Comparison of ENCODE assay signal across 9 cellular contexts in the genomic region with DNA sequence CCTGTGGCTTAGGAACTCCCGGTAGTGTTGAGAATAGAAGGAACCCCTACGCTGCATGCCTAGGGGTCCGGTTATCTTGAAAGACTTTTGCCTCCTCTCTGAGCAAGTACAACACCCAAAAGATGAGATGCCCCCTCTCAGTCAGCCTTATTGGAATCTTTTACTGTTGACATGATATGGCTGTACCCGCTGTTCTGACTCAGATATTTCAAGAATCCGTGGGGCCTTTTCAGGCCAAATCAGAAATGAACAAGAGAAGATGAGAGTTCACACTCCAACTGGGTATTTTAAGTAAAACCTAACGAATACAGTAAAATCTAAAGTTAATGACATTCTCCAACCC.
DNase-seq lines count a peak whose midpoint lies in the region; ATAC-seq and TF ChIP-seq lines count a peak whose summit lies in the region.
"Had no signal": no experiment of that assay in that cellular context is flagged by ENCODE, and none has a peak within 500 bp of the region (broad histone marks: within the 10 kb centered on the region; RNA-seq: fewer than 3 reads in every experiment).

No MANE protein-coding gene starts in this region.

- peaks cover 33% of the 10 kb centered on the region for H3K4me1 Mint-ChIP-seq in activated CD4-positive, alpha-beta T cell treated with anti-CD3 and anti-CD28 coated beads for 36 hours
- peaks cover 33% of the 10 kb centered on the region for H3K4me1 Mint-ChIP-seq in stimulated activated memory B cell treated with anti-CD40 and anti-IgM and Interleukin-4, amounts not matched to agents 10 μg/mL and 1 μg/mL and 100 μg/mL, for 72 hours

- peak overlapping the region; percentile 57 for H3K4me3 ChIP-seq in OCI-LY1 (ENCODE audit: low read depth, low read length, poor library complexity, severe bottlenecking)
- peak overlapping the region; percentile 9 to 46 (median 34) for H3K4me3 ChIP-seq in esophagus muscularis mucosa

- H3K9me2 ChIP-seq in OCI-LY1 (ENCODE audit: low read depth, low read length) = no peaks in the 10 kb centered on the region
- H3K9me2 ChIP-seq: SK-N-SH had no signal

- peaks cover 18% of the 10 kb centered on the region for H3K27me3 Mint-ChIP-seq in activated CD4-positive, alpha-beta T cell treated with anti-CD3 and anti-CD28 coated beads for 36 hours
- no peaks in the 10 kb centered on the region for H3K27me3 Mint-ChIP-seq in stimulated activated memory B cell treated with anti-CD40 and anti-IgM and Interleukin-4, amounts not matched to agents 10 μg/mL and 1 μg/mL and 100 μg/mL, for 72 hours

- no peaks in the 10 kb centered on the region for H4K20me1 ChIP-seq in OCI-LY1 (ENCODE audit: insufficient read depth, low read length)

- no peaks in the 10 kb centered on the region; the same call in 1 of the 2 replicates for H3K36me3 ChIP-seq in OCI-LY1 (ENCODE audit: insufficient read depth, low read length)
- H3K36me3 ChIP-seq in esophagus muscularis mucosa = no peaks in the 10 kb centered on the region

- POLR2A ChIA-PET in activated CD4-positive, alpha-beta T cell treated with anti-CD3 and anti-CD28 coated beads for 36 hours (lab: Charles Lee) = interaction anchor here (0.7 to 1.5 kb wide), 4 partner anchors 12 to 280 kb away, joined by 3 to 26 read pairs (median 3); no protein-coding TSS in a partner anchor

- H3K4me2 ChIP-seq in OCI-LY1 (ENCODE audit: low read length) = peak overlapping the region; percentile 89
- H3K4me2 ChIP-seq: SK-N-SH had no signal

- no peaks in the 10 kb centered on the region for H3K79me2 ChIP-seq in OCI-LY1 (ENCODE audit: insufficient read depth, low read length)

- peaks cover 2% of the 10 kb centered on the region for H3K9me3 Mint-ChIP-seq in activated CD4-positive, alpha-beta T cell treated with anti-CD3 and anti-CD28 coated beads for 36 hours (ENCODE audit: low read depth)
- peaks cover 3% of the 10 kb centered on the region for H3K9me3 Mint-ChIP-seq in stimulated activated memory B cell treated with anti-CD40 and anti-IgM and Interleukin-4, amounts not matched to agents 10 μg/mL and 1 μg/mL and 100 μg/mL, for 72 hours

- H3K9me3 ChIP-seq in OCI-LY1 (ENCODE audit: low read length) (no peaks in the 10 kb centered on the region), esophagus muscularis mucosa (peaks cover 0 to 2% (median 0%) of the 10 kb centered on the region in 4 donors)
- H3K9me3 ChIP-seq: SK-N-SH had no signal

- peak overlapping the region; percentile 78 for H3K4me3 Mint-ChIP-seq in activated CD4-positive, alpha-beta T cell treated with anti-CD3 and anti-CD28 coated beads for 36 hours
- peak overlapping the region; percentile 98 for H3K4me3 Mint-ChIP-seq in stimulated activated memory B cell treated with anti-CD40 and anti-IgM and Interleukin-4, amounts not matched to agents 10 μg/mL and 1 μg/mL and 100 μg/mL, for 72 hours

- intact Hi-C loops in activated CD4-positive, alpha-beta T cell treated with anti-CD3 and anti-CD28 coated beads for 36 hours (cut with DNase I, micrococcal nuclease) = loop anchor here (1.0 to 5.0 kb wide), 3 partner anchors 14 to 57 kb away; no protein-coding TSS in a partner anchor
- intact Hi-C loops in esophagus muscularis mucosa (cut with DNase I) = no loop called here

- TF ChIP-seq CTCF in OCI-LY1 (IDR thresholded peaks at IDR 0.05; ENCODE audit: low read length) (no peak), esophagus muscularis mucosa (IDR thresholded peaks at IDR 0.05) (no peak)

- H3K27me3 ChIP-seq in OCI-LY1 (ENCODE audit: insufficient read depth, low read length) (no peaks in the 10 kb centered on the region), esophagus muscularis mucosa (peaks cover 0 to 60% (median 6%) of the 10 kb centered on the region in 4 donors)

- H3K27ac ChIP-seq in OCI-LY1 (ENCODE audit: low read depth, low read length, poor library complexity, severe bottlenecking) (no peak overlapping the region), esophagus muscularis mucosa (replicated peaks in 1 of 4) (no peak overlapping the region)

- ATAC-seq in activated CD4-positive, alpha-beta T cell treated with anti-CD3 and anti-CD28 coated beads for 36 hours = peak; percentile 77
- ATAC-seq in stimulated activated memory B cell treated with anti-CD40 and anti-IgM and Interleukin-4, amounts not matched to agents 10 μg/mL and 1 μg/mL and 100 μg/mL, for 72 hours = peak; percentile 34
- no peak for ATAC-seq in HG02981 (IDR thresholded peaks at IDR 0.05; ENCODE audit: unreplicated experiment)

- CTCF ChIA-PET in activated CD4-positive, alpha-beta T cell treated with anti-CD3 and anti-CD28 coated beads for 36 hours (lab: Charles Lee) = no interaction called here

- H3K36me3 Mint-ChIP-seq in activated CD4-positive, alpha-beta T cell treated with anti-CD3 and anti-CD28 coated beads for 36 hours (ENCODE audit: low read depth) = no peaks in the 10 kb centered on the region
- no peaks in the 10 kb centered on the region for H3K36me3 Mint-ChIP-seq in stimulated activated memory B cell treated with anti-CD40 and anti-IgM and Interleukin-4, amounts not matched to agents 10 μg/mL and 1 μg/mL and 100 μg/mL, for 72 hours

- peak overlapping the region; percentile 62 for H3K9ac ChIP-seq in OCI-LY1 (ENCODE audit: low read length)
- H3K9ac ChIP-seq: SK-N-SH had no signal

- H3K27ac Mint-ChIP-seq in activated CD4-positive, alpha-beta T cell treated with anti-CD3 and anti-CD28 coated beads for 36 hours = peak overlapping the region; percentile 92
- H3K27ac Mint-ChIP-seq in stimulated activated memory B cell treated with anti-CD40 and anti-IgM and Interleukin-4, amounts not matched to agents 10 μg/mL and 1 μg/mL and 100 μg/mL, for 72 hours = peak overlapping the region; percentile 95

- 89% methylated on average over 6 of the region's 6 CpGs for WGBS in esophagus muscularis mucosa

- no peak for DNase-seq in activated CD4-positive, alpha-beta T cell treated with anti-CD3 and anti-CD28 coated beads for 36 hours
- no peak for DNase-seq in activated CD4-positive, alpha-beta T cell treated with anti-CD3 and anti-CD28 coated beads for 4 hours
- DNase-seq in esophagus muscularis mucosa (ENCODE audit: extremely low spot score) (no peak), retina (no peak), NCI-H2171 treated with DMSO at 0.1 percent for 48 hours (lab: John Stamatoyannopoulos, UW) (no peak)
- DNase-seq: SK-N-SH had no signal

- no peaks in the 10 kb centered on the region for H3F3A ChIP-seq in OCI-LY1 (ENCODE audit: insufficient read depth, low read length)

- H2AFZ ChIP-seq in OCI-LY1 (ENCODE audit: low read length) = no peak overlapping the region

- TF ChIP-seq EP300 in esophagus muscularis mucosa (IDR thresholded peaks at IDR 0.05) = no peak

- H3K4me1 ChIP-seq in OCI-LY1 (ENCODE audit: insufficient read depth, low read length, severe bottlenecking) (peaks cover 12% of the 10 kb centered on the region), esophagus muscularis mucosa (peaks cover 3 to 13% (median 9%) of the 10 kb centered on the region in 4 donors)

- TF ChIP-seq POLR2A in esophagus muscularis mucosa (IDR thresholded peaks at IDR 0.05; ENCODE audit: low read depth) = no peak
